23 cellular contexts compared by ENCODE assay signal in the genomic region with DNA sequence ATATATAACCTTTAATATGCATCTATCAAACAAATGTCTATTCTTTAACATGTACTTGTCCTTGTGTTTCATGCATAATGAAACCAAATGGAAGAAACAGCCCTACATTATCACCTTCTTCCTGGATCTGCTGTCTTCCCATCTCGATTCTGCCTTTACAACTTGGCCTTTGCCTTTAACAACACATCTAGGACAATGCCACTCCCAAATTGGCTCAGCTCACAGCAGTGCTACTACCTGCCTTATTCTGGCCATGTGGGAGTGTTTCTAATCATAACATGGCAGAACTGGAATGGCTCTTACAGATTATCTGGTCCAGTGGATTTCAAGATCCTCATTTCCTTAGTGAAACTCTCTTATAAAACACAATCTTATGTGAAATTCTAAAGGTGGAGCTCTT.
"Had no signal": no experiment of that assay in that cellular context is flagged by ENCODE, and none has a peak within 500 bp of the region (broad histone marks: within the 10 kb centered on the region; RNA-seq: fewer than 3 reads in every experiment).

No MANE protein-coding gene starts in this region.

- H3K9me3 ChIP-seq: Peyer's patch, SJCRH30 had no signal

- H3K27ac Mint-ChIP-seq: IgD-negative memory B cell had no signal

- H3K27me3 ChIP-seq: Peyer's patch, SJCRH30 had no signal

- H3K27ac ChIP-seq: KMS-11, PC-9, Peyer's patch, SJCRH30, SK-N-MC had no signal

- H3K36me3 ChIP-seq: Peyer's patch, SJCRH30 had no signal

- H3K36me3 Mint-ChIP-seq: IgD-negative memory B cell had no signal

- DNase-seq: Kasumi-1, MM.1S, NCI-H1092 treated with DMSO at 0.1 percent for 48 hours, NCI-H1436, NCI-H187, NCI-H2029, NCI-H2171 treated with DMSO at 0.1 percent for 48 hours, NCI-H345, NCI-H446 treated with DMSO at 0.1 percent for 48 hours, NCI-H510A treated with DMSO at 0.1 percent for 48 hours, NCI-H526, NCI-H748 treated with DMSO at 0.1 percent for 48 hours, OCI-M1, PC-9, SHP77 treated with DMSO at 0.1 percent for 48 hours, SJCRH30 had no signal

- H3K4me1 ChIP-seq: SJCRH30 had no signal

- H3K4me3 Mint-ChIP-seq: IgD-negative memory B cell had no signal

- ATAC-seq: HepG2, K562, Right ventricle myocardium inferior had no signal

- H3K4me3 ChIP-seq: K562, PC-9, Peyer's patch, SJCRH30, SK-N-MC had no signal
